14 cellular contexts compared by ENCODE assay signal in the genomic region with DNA sequence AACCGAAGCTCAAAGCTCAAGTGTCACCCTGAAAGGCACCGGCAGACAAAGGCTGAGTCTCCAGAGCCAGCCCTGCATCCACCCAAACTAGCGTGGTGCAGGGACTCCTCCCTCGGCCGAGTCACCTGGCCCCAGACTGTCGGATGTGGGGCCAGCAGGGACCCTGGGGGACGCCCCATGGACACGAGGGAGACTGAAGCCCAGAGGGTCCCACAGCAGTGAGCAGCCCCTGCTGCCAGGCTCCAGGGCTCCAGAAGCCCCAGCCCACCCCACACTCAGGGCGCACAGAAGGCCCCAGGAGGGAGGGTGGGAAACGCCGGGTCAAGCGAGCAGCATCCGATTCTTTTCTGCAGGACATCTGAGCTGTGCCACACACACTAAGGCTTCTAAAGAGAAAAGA. TPM values are rescaled to one million over a fixed set of nuclear protein-coding genes. Genes with fewer than 3 reads are reported as not detected.
A peak's percentile ranks its signal among the peaks of the same experiment; 100 is the strongest.
DNase-seq lines count a peak whose midpoint lies in the region; ATAC-seq, FAIRE-seq and TF ChIP-seq lines count a peak whose summit lies in the region.
"Had no signal": no experiment of that assay in that cellular context is flagged by ENCODE, and none has a peak within 500 bp of the region (broad histone marks: within the 10 kb centered on the region; RNA-seq: fewer than 3 reads in every experiment).

No MANE protein-coding gene starts in this region.

- H3K27ac ChIP-seq in HepG2 (ENCODE audit: extremely low read length, insufficient read depth, low read length) = no peak overlapping the region
- no peak overlapping the region for H3K27ac ChIP-seq in right lobe of liver
- H3K27ac ChIP-seq in RWPE1 = peak overlapping the region; percentile 73
- H3K27ac ChIP-seq in neuronal stem cell (replicated peaks; ENCODE audit: low read length) = no peak overlapping the region
- H3K27ac ChIP-seq: C4-2B had no signal

- ATAC-seq in HepG2 (no peak), right lobe of liver (no peak)

- H2BK15ac ChIP-seq in neuronal stem cell (ENCODE audit: low read length) = peak overlapping the region; percentile 71

- FAIRE-seq in HepG2 (lab: Jason Lieb, UNC) = no peak

- peak overlapping the region; percentile 84 for H2AK5ac ChIP-seq in neuronal stem cell (ENCODE audit: low read depth, low read length)

- CTCF ChIA-PET in HepG2 (lab: Yijun Ruan, JAX; ENCODE audit: low intra/inter-chr PET ratio, low total read pairs) = interaction anchor here (3.7 kb wide), 1 partner anchor 70 kb away, joined by 65 read pairs; no protein-coding TSS in a partner anchor
- CTCF ChIA-PET in RWPE1 (lab: Yijun Ruan, JAX) = interaction anchor here (0.5 to 2.7 kb wide), 7 partner anchors 11 to 156 kb away, joined by 3 to 80 read pairs (median 5); no protein-coding TSS in a partner anchor

- H3K18ac ChIP-seq in neuronal stem cell (ENCODE audit: low read length) = peak overlapping the region; percentile 53

- intact Hi-C loops in HepG2 (cut with micrococcal nuclease; ENCODE audit: unreplicated experiment) = no loop called here
- intact Hi-C loops in right lobe of liver (cut with DNase I) = loop anchor here (5.0 kb wide), 1 partner anchor 67 kb away; no protein-coding TSS in a partner anchor

- H3K4me3 ChIP-seq in HepG2 (replicated peaks in 1 of 3; ENCODE audit: insufficient read depth in 1 of 3, low read depth in 2 of 3, low read length in 3 of 3) = no peak overlapping the region
- H3K4me3 ChIP-seq in right lobe of liver = no peak overlapping the region
- no peak overlapping the region for H3K4me3 ChIP-seq in neuronal stem cell (ENCODE audit: low read length in 2 of 2)
- H3K4me3 ChIP-seq in MG63 = no peak overlapping the region

- TF ChIP-seq CTCF in HepG2 (CRISPR knock-in tag; IDR thresholded peaks at IDR 0.05) (no peak), right lobe of liver (IDR thresholded peaks at IDR 0.05) (no peak), RWPE1 (conservative IDR thresholded peaks at IDR 0.05; ENCODE audit: low read depth) (no peak)

- H2AFZ ChIP-seq in HepG2 (ENCODE audit: low read length) = no peak overlapping the region
- H2AFZ ChIP-seq in neuronal stem cell (ENCODE audit: low read length) = no peak overlapping the region

- no peak for TF ChIP-seq EP300 in HepG2 (IDR thresholded peaks at IDR 0.05; ENCODE audit: low read depth in 2 of 2, low read length in 2 of 2)
- TF ChIP-seq EP300 in HepG2 (CRISPR knock-in tag; IDR thresholded peaks at IDR 0.05; ENCODE audit: borderline replicate concordance) = no peak

- TF ChIP-seq POLR2A in HepG2 (IDR thresholded peaks at IDR 0.05; ENCODE audit: insufficient read depth in 1 of 2, low read depth in 2 of 2, low read length in 2 of 2) = no peak
- no peak for TF ChIP-seq POLR2A in right lobe of liver (IDR thresholded peaks at IDR 0.05)

- no peaks in the 10 kb centered on the region for H3K27me3 ChIP-seq in HepG2 (ENCODE audit: control insufficient read depth in 1 of 2, insufficient read depth in 2 of 2, low read length in 2 of 2)
- H3K27me3 ChIP-seq in right lobe of liver = no peaks in the 10 kb centered on the region
- peaks cover 0 to 2% (median 0%) of the 10 kb centered on the region in 3 experiments for H3K27me3 ChIP-seq in neuronal stem cell (ENCODE audit: control insufficient read depth in 3 of 3, insufficient read depth in 3 of 3, low read depth in 1 of 3, low read length in 3 of 3)
- H3K27me3 ChIP-seq in MG63 = no peaks in the 10 kb centered on the region

- H4K8ac ChIP-seq in neuronal stem cell (ENCODE audit: low read depth, low read length) = no peak overlapping the region

- no peak overlapping the region for H3K4ac ChIP-seq in neuronal stem cell (ENCODE audit: low read length)

- WGBS in HepG2 (ENCODE audit: low lambda C conversion rate) = 96% methylated on average over 4 of the region's 13 CpGs
- WGBS in right lobe of liver (ENCODE audit: insufficient coverage, low coverage, low lambda C conversion rate, missing lambda C conversion rate) = no CpG with 5 or more reads among the region's 13 CpGs
- WGBS in neuronal stem cell (ENCODE audit: extremely low coverage in 2 of 2, insufficient read length in 2 of 2, insufficient replicate concordance in 1 of 2), 2 donors = no CpG with 5 or more reads among the region's 13 CpGs

- H3K9ac ChIP-seq in HepG2 (ENCODE audit: insufficient read depth, low read depth, low read length) = peak overlapping the region; percentile 30; the same call in 1 of the 2 replicates
- H3K9ac ChIP-seq in neuronal stem cell (ENCODE audit: low read depth, low read length, poor library complexity) = peak overlapping the region; percentile 74

- DNase-seq in HepG2 (ENCODE audit: low spot score) (no peak), right lobe of liver (no peak), RWPE1 (ENCODE audit: low spot score) (no peak), neuronal stem cell (ENCODE audit: low spot score) (no peak), MG63 (no peak), kidney tubule cell (ENCODE audit: low spot score) (no peak), NCI-H1105 treated with DMSO at 0.1 percent for 48 hours (lab: John Stamatoyannopoulos, UW) (no peak)
- DNase-seq: CD4-positive, alpha-beta memory T cell; DMS153; DMS79; GF-D8; GOT3; H9 had no signal

- peaks cover 34% of the 10 kb centered on the region for H3K4me1 ChIP-seq in HepG2 (ENCODE audit: insufficient read depth, low read length)
- peaks cover 0 to 17% (median 5%) of the 10 kb centered on the region in 4 donors for H3K4me1 ChIP-seq in right lobe of liver
- H3K4me1 ChIP-seq in neuronal stem cell (ENCODE audit: control insufficient read depth in 2 of 2, insufficient read depth in 1 of 2, low read depth in 1 of 2, low read length in 2 of 2) = peaks cover 3 to 19% of the 10 kb centered on the region in 2 donors

- no peaks in the 10 kb centered on the region for H3K9me3 ChIP-seq in HepG2 (ENCODE audit: low read length)
- no peaks in the 10 kb centered on the region for H3K9me3 ChIP-seq in right lobe of liver
- no peaks in the 10 kb centered on the region for H3K9me3 ChIP-seq in neuronal stem cell (replicated peaks in 1 of 2; ENCODE audit: control insufficient read depth in 2 of 2, insufficient read depth in 1 of 2, low read depth in 1 of 2, low read length in 2 of 2)
- H3K9me3 ChIP-seq in MG63 = no peaks in the 10 kb centered on the region

- peak overlapping the region; percentile 90 for H3K14ac ChIP-seq in neuronal stem cell (ENCODE audit: low read length)

- in situ Hi-C loops in HepG2 (cut with HindIII; ENCODE audit: extremely low pct_ligation_motif_present, low pct_unique_long_range_greater_than_20kb) = no loop called here

- no peak overlapping the region for H4K91ac ChIP-seq in neuronal stem cell (ENCODE audit: low read depth, low read length, poor library complexity)

- TF ChIP-seq RAD21 in HepG2 (CRISPR knock-in tag; IDR thresholded peaks at IDR 0.05) = no peak

- no peak overlapping the region for H2BK120ac ChIP-seq in neuronal stem cell (ENCODE audit: low read depth, low read length)

- POLR2A ChIA-PET in HepG2 (lab: Yijun Ruan, JAX) = interaction anchor here (0.7 to 3.0 kb wide), 2 partner anchors 71 to 92 kb away, joined by 3 to 45 read pairs; no protein-coding TSS in a partner anchor
- POLR2A ChIA-PET in RWPE1 (lab: Yijun Ruan, JAX; ENCODE audit: low non-redundant PET) = no interaction called here

- H2BK5ac ChIP-seq in neuronal stem cell (ENCODE audit: low read length) = no peak overlapping the region

- peaks cover 9% of the 10 kb centered on the region for H3K79me1 ChIP-seq in neuronal stem cell (ENCODE audit: low read depth, low read length)

- H2BK12ac ChIP-seq in neuronal stem cell (ENCODE audit: low read length) = no peak overlapping the region

- no peaks in the 10 kb centered on the region for H3K79me2 ChIP-seq in HepG2 (ENCODE audit: insufficient read depth, low read length)

- no peaks in the 10 kb centered on the region for H4K20me1 ChIP-seq in HepG2 (ENCODE audit: insufficient read depth, low read length)

- peak overlapping the region; percentile 58 for H3K23ac ChIP-seq in neuronal stem cell (ENCODE audit: low read depth, low read length, poor library complexity)

- H3K4me2 ChIP-seq in HepG2 (ENCODE audit: low read depth, low read length) = no peak overlapping the region; the same call in 1 of the 2 replicates
- no peak overlapping the region for H3K4me2 ChIP-seq in neuronal stem cell (ENCODE audit: insufficient read depth, low read length, poor library complexity, severe bottlenecking)

- peaks cover 0 to 4% of the 10 kb centered on the region in 2 experiments; a peak in 2 of 5 replicates for H3K36me3 ChIP-seq in HepG2 (replicated peaks in 1 of 2; ENCODE audit: control insufficient read depth in 1 of 2, insufficient read depth in 2 of 2, low read length in 2 of 2)
- no peaks in the 10 kb centered on the region for H3K36me3 ChIP-seq in right lobe of liver
- H3K36me3 ChIP-seq in neuronal stem cell (replicated peaks in 1 of 2; ENCODE audit: control insufficient read depth in 2 of 2, insufficient read depth in 2 of 2, low read length in 2 of 2) = no peaks in the 10 kb centered on the region
- H3K36me3 ChIP-seq in MG63 = no peaks in the 10 kb centered on the region

- BruUV-seq in HepG2 (replicated peaks; lab: Mats Ljungman, UMichigan) = no TSS peak

RNA-seq across cellular contexts. Expression of a gene that starts 20.2 kb away (rescaled TPM):
- total RNA-seq in HepG2 (2016; rRNA removed; fragmentation: Illumina TruSeq; extraction: Trizol) (0.84 and 2.0 TPM in 2 replicates), right lobe of liver (10 to 100 TPM; 13.3 to 45.3 (median 22.8) TPM)
- 0.91 and 1.1 TPM in 2 replicates for total RNA-seq in HepG2 (2016; cell fraction: cytosol; rRNA removed; fragmentation: Illumina TruSeq; extraction: Trizol; ENCODE audit: low read depth)
- total RNA-seq in HepG2 (2016; cell fraction: insoluble cytoplasmic fraction; rRNA removed; fragmentation: Illumina TruSeq; extraction: Trizol) = 0.89 and 1.2 TPM in 2 replicates
- total RNA-seq in HepG2 (2016; cell fraction: membrane; rRNA removed; fragmentation: Illumina TruSeq; extraction: Trizol) = 1.9 and 2.7 TPM in 2 replicates
- 1.1 and 3.4 TPM in 2 replicates for total RNA-seq in HepG2 (2016; cell fraction: nucleus; rRNA removed; fragmentation: Illumina TruSeq; extraction: Trizol)
- polyA plus RNA-seq in HepG2 (2011; rRNA removed) = 15.9 and 17.2 TPM in 2 replicates
- 11.4 and 22.4 TPM in 2 replicates for polyA plus RNA-seq in HepG2 (2011; cell fraction: cytosol; rRNA removed)
- polyA plus RNA-seq in HepG2 (2011; cell fraction: nucleus; rRNA removed) = 18.2 and 25.0 TPM in 2 replicates
- 4.5 and 5.3 TPM in 2 replicates for polyA plus RNA-seq in HepG2 (2012)
- 2.1 and 2.2 TPM in 2 replicates for polyA plus RNA-seq in HepG2 (2016; cell fraction: cytosol; fragmentation: Illumina TruSeq; extraction: Trizol; ENCODE audit: low read depth)
- 0.78 and 1.3 TPM in 2 replicates for polyA plus RNA-seq in HepG2 (2016; cell fraction: insoluble cytoplasmic fraction; fragmentation: Illumina TruSeq; extraction: Trizol; ENCODE audit: low read depth)
- polyA plus RNA-seq in HepG2 (2016; cell fraction: membrane; fragmentation: Illumina TruSeq; extraction: Trizol; ENCODE audit: low read depth) = 2.3 and 3.4 TPM in 2 replicates
- polyA plus RNA-seq in HepG2 (2016; cell fraction: nucleus; fragmentation: Illumina TruSeq; extraction: Trizol; ENCODE audit: insufficient read depth, low read depth) = 2.2 and 2.5 TPM in 2 replicates
- polyA minus RNA-seq in HepG2 (2011; rRNA and poly(A)+ RNA removed; ENCODE audit: low replicate concordance) = 0.87 and 47.8 TPM in 2 replicates
- polyA minus RNA-seq in HepG2 (2011; cell fraction: cytosol; rRNA and poly(A)+ RNA removed) = 6.9 and 9.1 TPM in 2 replicates
- 9.3 and 14.0 TPM in 2 replicates for polyA minus RNA-seq in HepG2 (2011; cell fraction: nucleus; rRNA and poly(A)+ RNA removed)
- polyA plus RNA-seq in neuronal stem cell (2013, experiment 1 of 2) = 1.7 TPM
- 1.5 TPM for polyA plus RNA-seq in neuronal stem cell (2013, experiment 2 of 2)
- total RNA-seq in MG63 (2014; rRNA removed; shearing (Covaris generic); ENCODE audit: low replicate concordance) = 1.5 TPM in 1 of 2 replicates, not detected in the other

RNA-seq across cellular contexts. Expression of a gene that starts 23.3 kb away (rescaled TPM):
- total RNA-seq in HepG2 (2016; rRNA removed; fragmentation: Illumina TruSeq; extraction: Trizol) (15.2 and 19.7 TPM in 2 replicates), right lobe of liver (10 to 100 TPM in 4 of 6 experiments, 1 to 10 TPM in 2; 7.0 to 26.4 (median 11.9) TPM)
- total RNA-seq in HepG2 (2016; cell fraction: cytosol; rRNA removed; fragmentation: Illumina TruSeq; extraction: Trizol; ENCODE audit: low read depth) = 11.8 and 14.0 TPM in 2 replicates
- 14.3 and 19.8 TPM in 2 replicates for total RNA-seq in HepG2 (2016; cell fraction: insoluble cytoplasmic fraction; rRNA removed; fragmentation: Illumina TruSeq; extraction: Trizol)
- 22.2 and 30.5 TPM in 2 replicates for total RNA-seq in HepG2 (2016; cell fraction: membrane; rRNA removed; fragmentation: Illumina TruSeq; extraction: Trizol)
- total RNA-seq in HepG2 (2016; cell fraction: nucleus; rRNA removed; fragmentation: Illumina TruSeq; extraction: Trizol) = 13.6 and 15.7 TPM in 2 replicates
- 12.7 and 16.4 TPM in 2 replicates for polyA plus RNA-seq in HepG2 (2011; rRNA removed)
- 14.9 and 19.2 TPM in 2 replicates for polyA plus RNA-seq in HepG2 (2011; cell fraction: cytosol; rRNA removed)
- polyA plus RNA-seq in HepG2 (2011; cell fraction: nucleus; rRNA removed) = 55.4 and 63.5 TPM in 2 replicates
- 10.5 and 10.7 TPM in 2 replicates for polyA plus RNA-seq in HepG2 (2012)
- polyA plus RNA-seq in HepG2 (2016; cell fraction: cytosol; fragmentation: Illumina TruSeq; extraction: Trizol; ENCODE audit: low read depth) = 9.9 and 11.3 TPM in 2 replicates
- 17.5 and 21.3 TPM in 2 replicates for polyA plus RNA-seq in HepG2 (2016; cell fraction: insoluble cytoplasmic fraction; fragmentation: Illumina TruSeq; extraction: Trizol; ENCODE audit: low read depth)
- 22.0 and 22.5 TPM in 2 replicates for polyA plus RNA-seq in HepG2 (2016; cell fraction: membrane; fragmentation: Illumina TruSeq; extraction: Trizol; ENCODE audit: low read depth)
- 36.9 and 39.6 TPM in 2 replicates for polyA plus RNA-seq in HepG2 (2016; cell fraction: nucleus; fragmentation: Illumina TruSeq; extraction: Trizol; ENCODE audit: insufficient read depth, low read depth)
- polyA minus RNA-seq in HepG2 (2011; rRNA and poly(A)+ RNA removed; ENCODE audit: low replicate concordance) = 7.5 and 47.4 TPM in 2 replicates
- polyA minus RNA-seq in HepG2 (2011; cell fraction: cytosol; rRNA and poly(A)+ RNA removed) = 11.5 and 13.4 TPM in 2 replicates
- 4.2 and 5.7 TPM in 2 replicates for polyA minus RNA-seq in HepG2 (2011; cell fraction: nucleus; rRNA and poly(A)+ RNA removed)
- polyA plus RNA-seq in neuronal stem cell (2013, experiment 1 of 2) = 0.63 TPM
- 0.66 TPM for polyA plus RNA-seq in neuronal stem cell (2013, experiment 2 of 2)
- 2.2 and 2.8 TPM in 2 replicates for total RNA-seq in MG63 (2014; rRNA removed; shearing (Covaris generic); ENCODE audit: low replicate concordance)
- total RNA-seq: CD4-positive, alpha-beta memory T cell; H9 had no signal
- polyA plus RNA-seq: CD4-positive, alpha-beta memory T cell had no signal
